15 cellular contexts compared by ENCODE assay signal in genomic region chr5:138700581-138701362, GRCh38. TPM values are rescaled to one million over a fixed set of nuclear protein-coding genes. Genes with fewer than 3 reads are reported as not detected.
A peak's percentile ranks its signal among the peaks of the same experiment; 100 is the strongest.
DNase-seq lines count a peak whose midpoint lies in the region; ATAC-seq, FAIRE-seq and TF ChIP-seq lines count a peak whose summit lies in the region.
"Had no signal": no experiment of that assay in that cellular context is flagged by ENCODE, and none has a peak within 500 bp of the region (broad histone marks: within the 10 kb centered on the region; RNA-seq: fewer than 3 reads in every experiment).

No MANE protein-coding gene starts in this region.

- intact Hi-C loops in HepG2 (cut with micrococcal nuclease; ENCODE audit: unreplicated experiment) (no loop called here), right lobe of liver (cut with DNase I) (no loop called here), K562 (cut with micrococcal nuclease) (loop anchor here (5.0 kb wide), 1 partner anchor 123 kb away; the partner anchor contains the start of gene HSPA9)

- ATAC-seq in HepG2, result no peak
- ATAC-seq in right lobe of liver, result no peak
- ATAC-seq in K562, result no peak
- no peak for ATAC-seq in HG02623 (IDR thresholded peaks at IDR 0.05; ENCODE audit: unreplicated experiment)
- ATAC-seq: A549, GM12878 had no signal

- POLR2A ChIA-PET in HepG2 (lab: Yijun Ruan, JAX), result no interaction called here
- POLR2A ChIA-PET in K562 (lab: Yijun Ruan, JAX), result interaction anchor here (0.6 to 2.0 kb wide), 5 partner anchors 10 to 290 kb away, joined by 3 to 8 read pairs (median 5); partner anchors contain the start of gene CTNNA1

- TF ChIP-seq RAD21 in HepG2 (CRISPR knock-in tag; IDR thresholded peaks at IDR 0.05), result no peak
- no peak for TF ChIP-seq RAD21 in K562 (CRISPR knock-in tag; conservative IDR thresholded peaks at IDR 0.05 in 1 of 2, IDR thresholded peaks at IDR 0.05 in 1 of 2)

- TF ChIP-seq POLR2A in HepG2 (IDR thresholded peaks at IDR 0.05; ENCODE audit: insufficient read depth in 1 of 2, low read depth in 2 of 2, low read length in 2 of 2), result no peak
- TF ChIP-seq POLR2A in right lobe of liver (IDR thresholded peaks at IDR 0.05), result no peak
- no peak for TF ChIP-seq POLR2A in K562 (conservative IDR thresholded peaks at IDR 0.05)

- H3K9me1 ChIP-seq in K562 (ENCODE audit: control insufficient read depth, insufficient read depth, low read length), result peaks cover 3% of the 10 kb centered on the region

- H3K36me3 ChIP-seq in HepG2 (replicated peaks in 1 of 2; ENCODE audit: control insufficient read depth in 1 of 2, insufficient read depth in 2 of 2, low read length in 2 of 2), result no peaks in the 10 kb centered on the region
- H3K36me3 ChIP-seq in right lobe of liver, result no peaks in the 10 kb centered on the region
- H3K36me3 ChIP-seq in K562 (ENCODE audit: control insufficient read depth, insufficient read depth, low read length), result no peaks in the 10 kb centered on the region
- H3K36me3 ChIP-seq: BLaER1, HAP-1 had no signal

- no peak overlapping the region for H3K4me3 ChIP-seq in HepG2 (replicated peaks in 1 of 3; ENCODE audit: insufficient read depth in 1 of 3, low read depth in 2 of 3, low read length in 3 of 3)
- H3K4me3 ChIP-seq in right lobe of liver, result no peak overlapping the region
- no peak overlapping the region for H3K4me3 ChIP-seq in K562
- no peak overlapping the region for H3K4me3 ChIP-seq in fibroblast of villous mesenchyme (ENCODE audit: low read depth, low read length)
- H3K4me3 ChIP-seq: A549, BLaER1, GM12878, HAP-1 had no signal

- CTCF ChIA-PET in HepG2 (lab: Yijun Ruan, JAX; ENCODE audit: low intra/inter-chr PET ratio, low total read pairs), result no interaction called here
- CTCF ChIA-PET in K562 (lab: Yijun Ruan, JAX; ENCODE audit: low intra/inter-chr PET ratio), result no interaction called here

- H2AFZ ChIP-seq in HepG2 (ENCODE audit: low read length) (no peak overlapping the region), K562 (ENCODE audit: low read depth, low read length) (no peak overlapping the region)

- TF ChIP-seq EP300 in HepG2 (IDR thresholded peaks at IDR 0.05; ENCODE audit: low read depth in 2 of 2, low read length in 2 of 2), result no peak
- TF ChIP-seq EP300 in HepG2 (CRISPR knock-in tag; IDR thresholded peaks at IDR 0.05; ENCODE audit: borderline replicate concordance), result no peak
- TF ChIP-seq EP300 in K562 (IDR thresholded peaks at IDR 0.05; ENCODE audit: low read length), result no peak

- FAIRE-seq in HepG2 (lab: Jason Lieb, UNC) (no peak), K562 (lab: Jason Lieb, UNC) (no peak)
- FAIRE-seq: A549, GM12878 had no signal

- in situ Hi-C loops in HepG2 (cut with HindIII; ENCODE audit: extremely low pct_ligation_motif_present, low pct_unique_long_range_greater_than_20kb), result no loop called here
- in situ Hi-C loops in K562 (cut with MboI), result no loop called here

- H3K4me2 ChIP-seq in HepG2 (ENCODE audit: low read depth, low read length) (no peak overlapping the region), K562 (ENCODE audit: insufficient read depth, low read length) (no peak overlapping the region)
- H3K4me2 ChIP-seq: A549, BLaER1 had no signal

- TF ChIP-seq CTCF in HepG2 (CRISPR knock-in tag; IDR thresholded peaks at IDR 0.05), result no peak
- TF ChIP-seq CTCF in right lobe of liver (IDR thresholded peaks at IDR 0.05), result no peak
- no peak for TF ChIP-seq CTCF in K562 (IDR thresholded peaks at IDR 0.05 in 2 of 3, conservative IDR thresholded peaks at IDR 0.05 in 1 of 3; ENCODE audit: insufficient read depth in 2 of 3, low read depth in 1 of 3, low read length in 3 of 3)
- no peak for TF ChIP-seq CTCF in fibroblast of villous mesenchyme (IDR thresholded peaks at IDR 0.05; ENCODE audit: insufficient read depth, low read depth, low read length)

- H3K9me3 ChIP-seq in HepG2 (ENCODE audit: low read length) (no peaks in the 10 kb centered on the region), right lobe of liver (no peaks in the 10 kb centered on the region), K562 (replicated peaks; ENCODE audit: control insufficient read depth, insufficient read depth, low read depth, low read length) (no peaks in the 10 kb centered on the region)
- H3K9me3 ChIP-seq: A549, BLaER1, HAP-1 had no signal

- WGBS in HepG2 (ENCODE audit: low lambda C conversion rate), result 76% methylated on average over 8 of the region's 8 CpGs
- WGBS in right lobe of liver (ENCODE audit: insufficient coverage, low coverage, low lambda C conversion rate, missing lambda C conversion rate), result 75% methylated on average over 7 of the region's 8 CpGs
- 68% methylated on average over 8 of the region's 8 CpGs for WGBS in K562 (ENCODE audit: insufficient coverage, low coverage, missing lambda C conversion rate)

- H4K20me1 ChIP-seq in HepG2 (ENCODE audit: insufficient read depth, low read length), result no peaks in the 10 kb centered on the region
- H4K20me1 ChIP-seq in K562 (replicated peaks; ENCODE audit: control insufficient read depth, insufficient read depth, low read length), result no peaks in the 10 kb centered on the region
- H4K20me1 ChIP-seq: BLaER1 had no signal

- no peak for DNase-seq in HepG2 (ENCODE audit: low spot score)
- DNase-seq in right lobe of liver, result no peak
- no peak for DNase-seq in K562 (ENCODE audit: extremely low read depth in 1 of 4, low spot score in 3 of 4)
- DNase-seq in fibroblast of villous mesenchyme (ENCODE audit: low read depth), result peak; percentile 70
- DNase-seq in EL, result no peak
- DNase-seq in HK-2 (ENCODE audit: unreplicated experiment), result no peak
- DNase-seq: CD4-positive, alpha-beta memory T cell; DMS153; DMS79 had no signal

- H3K27me3 ChIP-seq in HepG2 (ENCODE audit: control insufficient read depth in 1 of 2, insufficient read depth in 2 of 2, low read length in 2 of 2) (peaks cover 0 to 2% of the 10 kb centered on the region in 2 experiments; a peak in 2 of 5 replicates), right lobe of liver (no peaks in the 10 kb centered on the region), K562 (ENCODE audit: control insufficient read depth in 2 of 2, insufficient read depth in 2 of 2, low read length in 2 of 2) (no peaks in the 10 kb centered on the region)
- H3K27me3 ChIP-seq: BLaER1 had no signal

- H3K79me2 ChIP-seq in HepG2 (ENCODE audit: insufficient read depth, low read length) (no peaks in the 10 kb centered on the region), K562 (ENCODE audit: control insufficient read depth, insufficient read depth, low read length) (no peaks in the 10 kb centered on the region)

- H3K9ac ChIP-seq in HepG2 (ENCODE audit: insufficient read depth, low read depth, low read length), result no peak overlapping the region
- H3K9ac ChIP-seq in K562 (ENCODE audit: insufficient read depth in 1 of 2, low read depth in 2 of 2, low read length in 2 of 2), result no peak overlapping the region
- H3K9ac ChIP-seq: BLaER1 had no signal

- H3K4me1 ChIP-seq in HepG2 (ENCODE audit: insufficient read depth, low read length) (peaks cover 40% of the 10 kb centered on the region), right lobe of liver (no peaks in the 10 kb centered on the region), K562 (replicated peaks in 1 of 2; ENCODE audit: control insufficient read depth in 2 of 2, insufficient read depth in 2 of 2, low read length in 2 of 2) (peaks cover 3 to 13% of the 10 kb centered on the region in 2 experiments; a peak in 4 of 5 replicates)
- H3K4me1 ChIP-seq: A549 had no signal

- BruUV-seq in HepG2 (replicated peaks; lab: Mats Ljungman, UMichigan), result no TSS peak
- BruUV-seq in K562 (replicated peaks; lab: Mats Ljungman, UMichigan), result no TSS peak

- no peak overlapping the region for H3K27ac ChIP-seq in HepG2 (ENCODE audit: extremely low read length, insufficient read depth, low read length)
- H3K27ac ChIP-seq in right lobe of liver, result no peak overlapping the region
- no peak overlapping the region for H3K27ac ChIP-seq in K562 (ENCODE audit: extremely low read depth, low read depth, low read length)
- H3K27ac ChIP-seq: 22Rv1, A549, BLaER1 had no signal

RNA-seq across cellular contexts. Expression of gene CTNNA1, which starts 52.5 kb away (rescaled TPM):
- total RNA-seq in HepG2 (2016; rRNA removed; fragmentation: Illumina TruSeq; extraction: Trizol) (162 and 212 TPM in 2 replicates), right lobe of liver (100 to 1,000 TPM; 101 to 192 (median 123) TPM), K562 (2014; rRNA removed) (102 and 124 TPM in 2 replicates), K562 (2014; rRNA removed; fragmentation: Illumina TruSeq; extraction: Trizol) (89.1 and 102 TPM in 2 replicates), K562 (2015; rRNA removed; fragmentation: Illumina TruSeq; extraction: Trizol) (89.8 and 90.0 TPM in 2 replicates), K562 (2021) (105 and 117 TPM in 2 replicates), fibroblast of villous mesenchyme (455 and 461 TPM in 2 replicates)
- total RNA-seq in HepG2 (2016; cell fraction: cytosol; rRNA removed; fragmentation: Illumina TruSeq; extraction: Trizol; ENCODE audit: low read depth), result 34.3 and 40.0 TPM in 2 replicates
- total RNA-seq in HepG2 (2016; cell fraction: insoluble cytoplasmic fraction; rRNA removed; fragmentation: Illumina TruSeq; extraction: Trizol), result 166 and 189 TPM in 2 replicates
- total RNA-seq in HepG2 (2016; cell fraction: membrane; rRNA removed; fragmentation: Illumina TruSeq; extraction: Trizol), result 32.3 and 34.9 TPM in 2 replicates
- total RNA-seq in HepG2 (2016; cell fraction: nucleus; rRNA removed; fragmentation: Illumina TruSeq; extraction: Trizol), result 120 and 139 TPM in 2 replicates
- polyA plus RNA-seq in HepG2 (2011; rRNA removed) (66.8 and 72.4 TPM in 2 replicates), K562 (2011; rRNA removed) (29.6 and 32.5 TPM in 2 replicates), K562 (2014; fragmentation: Illumina TruSeq; extraction: Trizol) (101 and 107 TPM in 2 replicates), K562 (2014; fragmentation: Nextera tagmentation; extraction: Ambion mirVana) (10 to 100 TPM; 72.8 to 76.5 TPM), K562 (2014; rRNA removed) (59.6 and 72.3 TPM in 2 replicates)
- 78.6 and 78.9 TPM in 2 replicates for polyA plus RNA-seq in HepG2 (2011; cell fraction: cytosol; rRNA removed)
- 101 and 107 TPM in 2 replicates for polyA plus RNA-seq in HepG2 (2011; cell fraction: nucleus; rRNA removed)
- 129 and 131 TPM in 2 replicates for polyA plus RNA-seq in HepG2 (2012)
- polyA plus RNA-seq in HepG2 (2016; cell fraction: cytosol; fragmentation: Illumina TruSeq; extraction: Trizol; ENCODE audit: low read depth), result 5.9 and 7.5 TPM in 2 replicates
- polyA plus RNA-seq in HepG2 (2016; cell fraction: insoluble cytoplasmic fraction; fragmentation: Illumina TruSeq; extraction: Trizol; ENCODE audit: low read depth), result 153 and 162 TPM in 2 replicates
- polyA plus RNA-seq in HepG2 (2016; cell fraction: membrane; fragmentation: Illumina TruSeq; extraction: Trizol; ENCODE audit: low read depth), result 14.8 and 19.2 TPM in 2 replicates
- 115 and 117 TPM in 2 replicates for polyA plus RNA-seq in HepG2 (2016; cell fraction: nucleus; fragmentation: Illumina TruSeq; extraction: Trizol; ENCODE audit: insufficient read depth, low read depth)
- polyA minus RNA-seq in HepG2 (2011; rRNA and poly(A)+ RNA removed; ENCODE audit: low replicate concordance), result 101 and 109 TPM in 2 replicates
- 115 and 142 TPM in 2 replicates for polyA minus RNA-seq in HepG2 (2011; cell fraction: cytosol; rRNA and poly(A)+ RNA removed)
- 116 and 117 TPM in 2 replicates for polyA minus RNA-seq in HepG2 (2011; cell fraction: nucleus; rRNA and poly(A)+ RNA removed)
- 91.6 and 154 TPM in 2 replicates for total RNA-seq in K562 (2011; cell fraction: chromatin; rRNA removed; ENCODE audit: low replicate concordance)
- 41.4 and 47.6 TPM in 2 replicates for total RNA-seq in K562 (2011; cell fraction: nucleolus; rRNA removed)
- 67.2 and 98.1 TPM in 2 replicates for total RNA-seq in K562 (2011; cell fraction: nucleoplasm; rRNA removed)
- polyA plus RNA-seq in K562 (2011; cell fraction: cytosol; rRNA removed), result 44.7 and 48.7 TPM in 2 replicates
- 57.0 and 67.8 TPM in 2 replicates for polyA plus RNA-seq in K562 (2011; cell fraction: nucleus; rRNA removed)
- 103 and 163 TPM in 2 replicates for polyA plus RNA-seq in K562 (2012)
- polyA minus RNA-seq in K562 (2011; rRNA and poly(A)+ RNA removed), result 47.1 and 55.3 TPM in 2 replicates
- polyA minus RNA-seq in K562 (2011; cell fraction: cytosol; rRNA and poly(A)+ RNA removed), result 94.4 and 124 TPM in 2 replicates
- 31.5 and 43.1 TPM in 2 replicates for polyA minus RNA-seq in K562 (2011; cell fraction: nucleus; rRNA and poly(A)+ RNA removed)

Comparison
In these comparisons a context has a peak if more than half of its experiments do, and no peak if none do; other contexts are left out.
1. Of the 241 proteins assayed by ChIP-seq in both HepG2 and K562: peak only in HepG2: none; only in K562: ADNP; in both: ZKSCAN1; in neither: 238; mixed calls (peak in some experiments, not most) for 1.